Comparison of ENCODE assay signal across 22 cellular contexts in genomic region chr1:3007298-3008147, GRCh38. TPM values are rescaled to one million over a fixed set of nuclear protein-coding genes. Genes with fewer than 3 reads are reported as not detected.
"Had no signal": no experiment of that assay in that cellular context is flagged by ENCODE, and none has a peak within 500 bp of the region (broad histone marks: within the 10 kb centered on the region; RNA-seq: fewer than 3 reads in every experiment).

No MANE protein-coding gene starts in this region.

- DNase-seq: effector memory CD4-positive, alpha-beta T cell; heart left ventricle; hippocampal formation; kidney glomerular epithelial cell; mammary epithelial cell; ovary; right cardiac atrium; stimulated activated CD4-positive, alpha-beta T cell treated with anti-CD3 and anti-CD28 coated beads, Interleukin-4, amount 100 ng/mL, for 1 hour had no signal

- H3K27ac ChIP-seq: heart left ventricle, neutrophil, ovary, tibial nerve had no signal

- H3K36me3 ChIP-seq: heart left ventricle, neutrophil, ovary, tibial nerve had no signal

- H3K9me3 ChIP-seq: neutrophil, ovary had no signal

- H3K27me3 ChIP-seq: ovary had no signal

- ATAC-seq: esophagus mucosa; heart left ventricle; mucosa of descending colon; naive thymus-derived CD8-positive, alpha-beta T cell; right cardiac atrium; stimulated activated memory B cell treated with anti-CD40 and anti-IgM and Interleukin-4, amounts not matched to agents 10 μg/mL and 1 μg/mL and 100 μg/mL, for 72 hours had no signal

- H3K4me3 Mint-ChIP-seq: naive thymus-derived CD8-positive, alpha-beta T cell; stimulated activated memory B cell treated with anti-CD40 and anti-IgM and Interleukin-4, amounts not matched to agents 10 μg/mL and 1 μg/mL and 100 μg/mL, for 72 hours; stimulated activated naive CD8-positive, alpha-beta T cell treated with anti-CD3 and anti-CD28 coated beads, Interleukin-15, Interleukin-2, amounts not matched to agents 100 ng/mL and 50 ng/mL, for 24 hours had no signal

- H3K4me1 Mint-ChIP-seq: stimulated activated memory B cell treated with anti-CD40 and anti-IgM and Interleukin-4, amounts not matched to agents 10 μg/mL and 1 μg/mL and 100 μg/mL, for 72 hours had no signal

- H3K27ac Mint-ChIP-seq: naive thymus-derived CD8-positive, alpha-beta T cell; stimulated activated memory B cell treated with anti-CD40 and anti-IgM and Interleukin-4, amounts not matched to agents 10 μg/mL and 1 μg/mL and 100 μg/mL, for 72 hours; stimulated activated naive CD8-positive, alpha-beta T cell treated with anti-CD3 and anti-CD28 coated beads, Interleukin-15, Interleukin-2, amounts not matched to agents 100 ng/mL and 50 ng/mL, for 24 hours had no signal

- H3K4me3 ChIP-seq: heart left ventricle, mucosa of descending colon, ovary, tibial nerve had no signal

RNA-seq across cellular contexts. Expression of gene ACTRT2, which starts 13.7 kb away (rescaled TPM):
- total RNA-seq: esophagus mucosa; fibroblast of lung; frontal cortex; glomerular endothelial cell; heart left ventricle; lower leg skin; mammary epithelial cell; mucosa of descending colon; naive thymus-derived CD8-positive, alpha-beta T cell; ovary; posterior vena cava; right cardiac atrium; temporal lobe; tibial nerve; urinary bladder had no signal
